Comparison of ENCODE assay signal across 23 cellular contexts in the genomic region with DNA sequence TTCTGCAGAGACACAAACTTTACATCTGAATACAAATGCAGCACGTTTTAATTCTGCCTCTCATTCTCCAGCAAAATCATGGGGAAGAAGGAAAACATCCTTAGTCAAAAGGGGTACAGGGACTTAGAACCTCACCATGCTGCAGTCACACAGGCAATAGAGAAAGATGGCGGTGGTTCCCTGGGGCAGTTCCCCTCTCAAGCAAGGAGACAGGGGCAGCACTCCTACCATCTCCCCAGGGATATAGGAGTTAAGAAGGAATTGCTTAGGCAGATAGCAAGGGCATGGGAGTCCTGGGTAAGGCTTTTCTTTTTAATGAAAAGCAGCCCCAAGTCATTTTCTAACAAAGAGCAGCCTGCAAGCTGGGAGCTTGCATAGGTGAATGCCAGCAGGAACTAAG.
A peak's percentile ranks its signal among the peaks of the same experiment; 100 is the strongest.
DNase-seq lines count a peak whose midpoint lies in the region; ATAC-seq, FAIRE-seq and TF ChIP-seq lines count a peak whose summit lies in the region.
"Had no signal": no experiment of that assay in that cellular context is flagged by ENCODE, and none has a peak within 500 bp of the region (broad histone marks: within the 10 kb centered on the region; RNA-seq: fewer than 3 reads in every experiment).

No MANE protein-coding gene starts in this region.

- H3K9ac ChIP-seq in ES-I3 (ENCODE audit: low read depth, low read length), result peak overlapping the region; percentile 38
- H3K9ac ChIP-seq in mammary epithelial cell (ENCODE audit: insufficient read depth, low read length), result peak overlapping the region; percentile 43
- no peak overlapping the region for H3K9ac ChIP-seq in kidney (ENCODE audit: low read length in 2 of 2)

- DNase-seq in LoVo (ENCODE audit: low spot score) (peak; percentile 12), mammary epithelial cell (no peak), nephron progenitor cell (no peak), kidney (no peak), HK-2 (ENCODE audit: unreplicated experiment) (no peak), transverse colon (no peak)
- DNase-seq: activated CD4-positive, alpha-beta memory T cell treated with anti-CD3 and anti-CD28 coated beads, Interleukin-2, amount 10 ng/mL, durations not matched to agents 7 days and 5 days; activated CD4-positive, CD25-positive, alpha-beta regulatory T cell; adrenal gland; dermis blood vessel endothelial cell; DND-41; foreskin fibroblast; MG63; naive thymus-derived CD8-positive, alpha-beta T cell; NCI-H1436; stimulated activated CD4-positive, alpha-beta T cell treated with anti-CD3 and anti-CD28 coated beads, Interleukin-1b, Interleukin-23, amount 100 ng/mL, for 48 hours; T-helper 9 cell had no signal

- in situ Hi-C loops in mammary epithelial cell (cut with MboI; ENCODE audit: low sequenced_read_pairs in 2 of 2), result loop anchor here (10.0 to 25.0 kb wide), 4 partner anchors 309 to 841 kb away; a partner anchor contains a TSS
- in situ Hi-C loops in transverse colon (cut with MboI; ENCODE audit: low pct_ligation_motif_present in 1 of 4, low pct_unique_long_range_greater_than_20kb in 1 of 4, low sequenced_read_pairs in 3 of 4), result no loop called here

- H3K4me2 ChIP-seq in mammary epithelial cell (ENCODE audit: insufficient read depth, low read depth, low read length), result peak overlapping the region; percentile 54

- WGBS in mammary epithelial cell (ENCODE audit: low coverage, missing lambda C conversion rate), result 100% methylated on average over 1 of the region's 2 CpGs
- 67 to 79% methylated on average over 1 to 2 of the region's 2 CpGs for WGBS in transverse colon (ENCODE audit: low coverage in 1 of 2), 2 donors

- CTCF ChIA-PET in mammary epithelial cell (lab: Charles Lee; ENCODE audit: low non-redundant PET), result no interaction called here

- no peak for TF ChIP-seq POLR2A in transverse colon (IDR thresholded peaks at IDR 0.05)

- no peak for ATAC-seq in HG02798 (IDR thresholded peaks at IDR 0.05; ENCODE audit: poor library complexity, unreplicated experiment)
- ATAC-seq: naive thymus-derived CD8-positive, alpha-beta T cell; SK-N-SH treated with all-trans-retinoic acid at 6 μM for 48 hours; stimulated activated memory B cell treated with anti-CD40 and anti-IgM and Interleukin-4, amounts not matched to agents 10 μg/mL and 1 μg/mL and 100 μg/mL, for 72 hours had no signal

- H3K9me3 ChIP-seq in ES-I3 (ENCODE audit: control insufficient read depth, insufficient read depth, low read length), result no peaks in the 10 kb centered on the region
- H3K9me3 ChIP-seq in mammary epithelial cell (replicated peaks; ENCODE audit: insufficient read depth, low read length), result no peaks in the 10 kb centered on the region
- H3K9me3 ChIP-seq in kidney (ENCODE audit: control insufficient read depth in 1 of 2, low read length in 2 of 2), result no peaks in the 10 kb centered on the region
- H3K9me3 ChIP-seq in transverse colon, result no peaks in the 10 kb centered on the region
- H3K9me3 ChIP-seq: adrenal gland, MG63, thoracic aorta had no signal

- H3K27ac ChIP-seq in mammary epithelial cell (ENCODE audit: insufficient read depth, low read depth, low read length) (peak overlapping the region; percentile 74), kidney (ENCODE audit: low read depth in 2 of 2, low read length in 2 of 2) (no peak overlapping the region), transverse colon (no peak overlapping the region)
- H3K27ac ChIP-seq: adrenal gland, thoracic aorta had no signal

- intact Hi-C loops in mammary epithelial cell (cut with micrococcal nuclease) (loop anchor here (5.0 to 10.0 kb wide), 4 partner anchors 333 to 841 kb away; no protein-coding TSS in a partner anchor), kidney (cut with DNase I) (no loop called here), transverse colon (cut with DNase I; ENCODE audit: low total_unique reads) (no loop called here)

- BruUV-seq in mammary epithelial cell (replicated peaks; lab: Mats Ljungman, UMichigan), result TSS peak; percentile 49

- H3K9me3 Mint-ChIP-seq in nephron progenitor cell, result no peaks in the 10 kb centered on the region
- H3K9me3 Mint-ChIP-seq: activated CD4-positive, alpha-beta memory T cell treated with anti-CD3 and anti-CD28 coated beads, Interleukin-2, amount 10 ng/mL, durations not matched to agents 7 days and 5 days; naive thymus-derived CD8-positive, alpha-beta T cell; stimulated activated memory B cell treated with anti-CD40 and anti-IgM and Interleukin-4, amounts not matched to agents 10 μg/mL and 1 μg/mL and 100 μg/mL, for 72 hours had no signal

- peak overlapping the region in 1 of 3 experiments; percentile 10 for H3K4me3 ChIP-seq in mammary epithelial cell (replicated peaks in 1 of 3; ENCODE audit: insufficient read depth in 1 of 3, low read depth in 2 of 3, low read length in 3 of 3)
- H3K4me3 ChIP-seq in kidney (ENCODE audit: low read length in 2 of 2), result no peak overlapping the region
- no peak overlapping the region for H3K4me3 ChIP-seq in transverse colon
- H3K4me3 ChIP-seq: adrenal gland, MG63, thoracic aorta had no signal

- no peak overlapping the region for H2AFZ ChIP-seq in mammary epithelial cell (ENCODE audit: low read depth, low read length)

- TF ChIP-seq EP300 in transverse colon (IDR thresholded peaks at IDR 0.05; ENCODE audit: low read depth), result no peak

- H3K27me3 Mint-ChIP-seq in nephron progenitor cell (ENCODE audit: low read depth, poor library complexity), result no peaks in the 10 kb centered on the region
- H3K27me3 Mint-ChIP-seq: activated CD4-positive, alpha-beta memory T cell treated with anti-CD3 and anti-CD28 coated beads, Interleukin-2, amount 10 ng/mL, durations not matched to agents 7 days and 5 days had no signal

- no peak for TF ChIP-seq CTCF in mammary epithelial cell (conservative IDR thresholded peaks at IDR 0.05 in 1 of 2, IDR thresholded peaks at IDR 0.05 in 1 of 2; ENCODE audit: extremely low read depth in 1 of 2, insufficient read depth in 1 of 2, low read depth in 1 of 2, low read length in 2 of 2)
- no peak for TF ChIP-seq CTCF in nephron progenitor cell (IDR thresholded peaks at IDR 0.05)
- no peak for TF ChIP-seq CTCF in kidney (IDR thresholded peaks at IDR 0.05; ENCODE audit: borderline replicate concordance, extremely low read depth, insufficient read depth)
- TF ChIP-seq CTCF in transverse colon (IDR thresholded peaks at IDR 0.05), result no peak

- no peak overlapping the region for H3K4me3 Mint-ChIP-seq in nephron progenitor cell
- H3K4me3 Mint-ChIP-seq: activated CD4-positive, alpha-beta memory T cell treated with anti-CD3 and anti-CD28 coated beads, Interleukin-2, amount 10 ng/mL, durations not matched to agents 7 days and 5 days; naive thymus-derived CD8-positive, alpha-beta T cell; stimulated activated memory B cell treated with anti-CD40 and anti-IgM and Interleukin-4, amounts not matched to agents 10 μg/mL and 1 μg/mL and 100 μg/mL, for 72 hours had no signal

- dilution Hi-C loops in mammary epithelial cell (cut with HindIII; ENCODE audit: low sequenced_read_pairs), result loop anchor here (10.0 kb wide), 1 partner anchor 833 kb away; no protein-coding TSS in a partner anchor

- H3K27me3 ChIP-seq in mammary epithelial cell (ENCODE audit: insufficient read depth, low read length) (no peaks in the 10 kb centered on the region), transverse colon (no peaks in the 10 kb centered on the region)
- H3K27me3 ChIP-seq: adrenal gland, MG63 had no signal

- H3K36me3 Mint-ChIP-seq in nephron progenitor cell (ENCODE audit: low read depth), result no peaks in the 10 kb centered on the region
- H3K36me3 Mint-ChIP-seq: naive thymus-derived CD8-positive, alpha-beta T cell; stimulated activated memory B cell treated with anti-CD40 and anti-IgM and Interleukin-4, amounts not matched to agents 10 μg/mL and 1 μg/mL and 100 μg/mL, for 72 hours had no signal

- H3K36me3 ChIP-seq in ES-I3 (ENCODE audit: insufficient read depth, low read length) (0 out of 2 replicates have a peak, but pooled peaks cover 4% of the 10 kb centered on the region), mammary epithelial cell (ENCODE audit: insufficient read depth, low read length) (peaks cover 8% of the 10 kb centered on the region), kidney (ENCODE audit: control insufficient read depth in 1 of 2, insufficient read depth in 2 of 2, low read length in 2 of 2) (no peaks in the 10 kb centered on the region), transverse colon (no peaks in the 10 kb centered on the region)
- H3K36me3 ChIP-seq: adrenal gland, MG63, thoracic aorta had no signal

- H3K4me1 ChIP-seq in ES-I3 (ENCODE audit: insufficient read depth, low read length) (peaks cover 23% of the 10 kb centered on the region), mammary epithelial cell (ENCODE audit: insufficient read depth, low read length) (peaks cover 26% of the 10 kb centered on the region), kidney (ENCODE audit: control insufficient read depth in 1 of 2, insufficient read depth in 1 of 2, low read depth in 1 of 2, low read length in 2 of 2) (no peaks in the 10 kb centered on the region), transverse colon (no peaks in the 10 kb centered on the region)

- H3K27ac Mint-ChIP-seq in nephron progenitor cell, result peak overlapping the region; percentile 49
- H3K27ac Mint-ChIP-seq: activated CD4-positive, alpha-beta memory T cell treated with anti-CD3 and anti-CD28 coated beads, Interleukin-2, amount 10 ng/mL, durations not matched to agents 7 days and 5 days; naive thymus-derived CD8-positive, alpha-beta T cell; stimulated activated memory B cell treated with anti-CD40 and anti-IgM and Interleukin-4, amounts not matched to agents 10 μg/mL and 1 μg/mL and 100 μg/mL, for 72 hours had no signal

- H4K20me1 ChIP-seq in mammary epithelial cell (ENCODE audit: insufficient read depth, low read length), result no peaks in the 10 kb centered on the region

- H3K79me2 ChIP-seq in mammary epithelial cell (ENCODE audit: insufficient read depth, low read length), result peaks cover 31% of the 10 kb centered on the region

- H3K4me1 Mint-ChIP-seq in nephron progenitor cell, result peaks cover 12% of the 10 kb centered on the region
- H3K4me1 Mint-ChIP-seq: activated CD4-positive, alpha-beta memory T cell treated with anti-CD3 and anti-CD28 coated beads, Interleukin-2, amount 10 ng/mL, durations not matched to agents 7 days and 5 days; stimulated activated memory B cell treated with anti-CD40 and anti-IgM and Interleukin-4, amounts not matched to agents 10 μg/mL and 1 μg/mL and 100 μg/mL, for 72 hours had no signal

- FAIRE-seq in kidney (lab: Jason Lieb, UNC), result no peak
- FAIRE-seq: endothelial cell of umbilical vein had no signal

Comparison
In these comparisons a context has a peak if more than half of its experiments do, and no peak if none do; other contexts are left out.
1. H3K9ac ChIP-seq: peak in ES-I3 (single experiment) and mammary epithelial cell (single experiment); none in kidney (0 of 2).
2. in situ Hi-C loops: an anchor here in mammary epithelial cell (10.0 to 25.0 kb wide); none called in transverse colon.